Comparison of ENCODE assay signal across 16 cellular contexts in genomic region chr3:73746610-73747009, GRCh38.
DNase-seq lines count a peak whose midpoint lies in the region; ATAC-seq and TF ChIP-seq lines count a peak whose summit lies in the region.
"Had no signal": no experiment of that assay in that cellular context is flagged by ENCODE, and none has a peak within 500 bp of the region (broad histone marks: within the 10 kb centered on the region; RNA-seq: fewer than 3 reads in every experiment).

No MANE protein-coding gene starts in this region.

- H3K27me3 Mint-ChIP-seq in activated T-helper 2 cell treated with anti-CD3 and anti-CD28 coated beads, Interferon-gamma antibody, Interleukin-2, Interleukin-4, amounts not matched to agents 10 μg/mL and 5 μg/mL and 100 μg/mL, durations not matched to agents 14 hours and 24 hours and 36 hours (ENCODE audit: low read depth): no peaks in the 10 kb centered on the region
- H3K27me3 Mint-ChIP-seq: B cell; CD4-positive, alpha-beta memory T cell had no signal

- H2BK5ac ChIP-seq in IMR-90 (ENCODE audit: low read depth, low read length, poor library complexity, severe bottlenecking): no peak overlapping the region
- no peak overlapping the region for H2BK5ac ChIP-seq in mesenchymal stem cell (ENCODE audit: low read depth, low read length, poor library complexity, severe bottlenecking)

- TF ChIP-seq CTCF in IMR-90 (conservative IDR thresholded peaks at IDR 0.05; ENCODE audit: low read depth, low read length) (no peak), mammary epithelial cell (conservative IDR thresholded peaks at IDR 0.05 in 1 of 2, IDR thresholded peaks at IDR 0.05 in 1 of 2; ENCODE audit: extremely low read depth in 1 of 2, insufficient read depth in 1 of 2, low read depth in 1 of 2, low read length in 2 of 2) (no peak)

- peak overlapping the region in 1 of 2 experiments; percentile 10 for H2BK12ac ChIP-seq in mesenchymal stem cell (ENCODE audit: low read length in 2 of 2)

- no peaks in the 10 kb centered on the region for H4K20me1 ChIP-seq in IMR-90 (ENCODE audit: insufficient read depth, low read length)
- no peaks in the 10 kb centered on the region for H4K20me1 ChIP-seq in mammary epithelial cell (ENCODE audit: insufficient read depth, low read length)

- no peaks in the 10 kb centered on the region for H3K36me3 Mint-ChIP-seq in activated T-helper 2 cell treated with anti-CD3 and anti-CD28 coated beads, Interferon-gamma antibody, Interleukin-2, Interleukin-4, amounts not matched to agents 10 μg/mL and 5 μg/mL and 100 μg/mL, durations not matched to agents 14 hours and 24 hours and 36 hours (ENCODE audit: low read depth)
- H3K36me3 Mint-ChIP-seq: CD4-positive, alpha-beta memory T cell had no signal

- no peak overlapping the region for H3K27ac Mint-ChIP-seq in activated T-helper 2 cell treated with anti-CD3 and anti-CD28 coated beads, Interferon-gamma antibody, Interleukin-2, Interleukin-4, amounts not matched to agents 10 μg/mL and 5 μg/mL and 100 μg/mL, durations not matched to agents 14 hours and 24 hours and 36 hours
- H3K27ac Mint-ChIP-seq: B cell; CD4-positive, alpha-beta memory T cell had no signal

- in situ Hi-C loops in IMR-90 (cut with MboI; ENCODE audit: low sequenced_read_pairs) (no loop called here), mammary epithelial cell (cut with MboI; ENCODE audit: low sequenced_read_pairs in 2 of 2) (no loop called here)

- CTCF ChIA-PET in IMR-90 (lab: Yijun Ruan, JAX) (no interaction called here), mammary epithelial cell (lab: Charles Lee; ENCODE audit: low non-redundant PET) (interaction anchor here (0.6 kb wide), 1 partner anchor 151 kb away, joined by 3 read pairs; no protein-coding TSS in a partner anchor)

- peak overlapping the region; percentile 49 for H2BK20ac ChIP-seq in IMR-90 (ENCODE audit: low read depth, low read length)

- H2BK15ac ChIP-seq in IMR-90 (ENCODE audit: low read depth, low read length): no peak overlapping the region
- no peak overlapping the region for H2BK15ac ChIP-seq in mesenchymal stem cell (ENCODE audit: low read depth, poor library complexity, severe bottlenecking)

- intact Hi-C loops in IMR-90 (cut with micrococcal nuclease): no loop called here
- intact Hi-C loops in mammary epithelial cell (cut with micrococcal nuclease): no loop called here
- intact Hi-C loops in activated T-helper 2 cell treated with anti-CD3 and anti-CD28 coated beads, Interferon-gamma antibody, Interleukin-2, Interleukin-4, amounts not matched to agents 10 μg/mL and 5 μg/mL and 100 μg/mL, durations not matched to agents 14 hours and 24 hours and 36 hours (cut with micrococcal nuclease): no loop called here

- H2AK5ac ChIP-seq in IMR-90 (ENCODE audit: low read depth, low read length) (no peak overlapping the region), mesenchymal stem cell (ENCODE audit: low read length, severe bottlenecking) (no peak overlapping the region)

- H3K9me3 ChIP-seq in IMR-90 (ENCODE audit: control insufficient read depth, insufficient read depth, low read length) (no peaks in the 10 kb centered on the region), mammary epithelial cell (replicated peaks; ENCODE audit: insufficient read depth, low read length) (no peaks in the 10 kb centered on the region), mesenchymal stem cell (ENCODE audit: control insufficient read depth, low read length) (no peaks in the 10 kb centered on the region)

- no peak overlapping the region for H4K5ac ChIP-seq in IMR-90 (ENCODE audit: low read depth, low read length)

- no peaks in the 10 kb centered on the region for H3K79me2 ChIP-seq in mammary epithelial cell (ENCODE audit: insufficient read depth, low read length)

- no peak for TF ChIP-seq RAD21 in IMR-90 (IDR thresholded peaks at IDR 0.05; ENCODE audit: low read length)

- H3K4me3 Mint-ChIP-seq in activated T-helper 2 cell treated with anti-CD3 and anti-CD28 coated beads, Interferon-gamma antibody, Interleukin-2, Interleukin-4, amounts not matched to agents 10 μg/mL and 5 μg/mL and 100 μg/mL, durations not matched to agents 14 hours and 24 hours and 36 hours (ENCODE audit: low read depth): no peak overlapping the region
- H3K4me3 Mint-ChIP-seq: B cell; CD4-positive, alpha-beta memory T cell had no signal

- BruUV-seq in IMR-90 (replicated peaks; lab: Mats Ljungman, UMichigan) (no TSS peak), mammary epithelial cell (replicated peaks; lab: Mats Ljungman, UMichigan) (no TSS peak)

- H3K4me2 ChIP-seq in IMR-90 (ENCODE audit: low read depth, low read length): no peak overlapping the region
- peak overlapping the region; percentile 73 for H3K4me2 ChIP-seq in mammary epithelial cell (ENCODE audit: insufficient read depth, low read depth, low read length)
- no peak overlapping the region for H3K4me2 ChIP-seq in mesenchymal stem cell (ENCODE audit: low read length, poor library complexity, severe bottlenecking)

- H2BK120ac ChIP-seq in IMR-90 (ENCODE audit: low read depth, low read length) (no peak overlapping the region), mesenchymal stem cell (ENCODE audit: low read depth, low read length) (no peak overlapping the region)

- no peaks in the 10 kb centered on the region for H3K4me1 Mint-ChIP-seq in activated T-helper 2 cell treated with anti-CD3 and anti-CD28 coated beads, Interferon-gamma antibody, Interleukin-2, Interleukin-4, amounts not matched to agents 10 μg/mL and 5 μg/mL and 100 μg/mL, durations not matched to agents 14 hours and 24 hours and 36 hours (ENCODE audit: low read depth)
- H3K4me1 Mint-ChIP-seq: B cell; CD4-positive, alpha-beta memory T cell had no signal

- no peaks in the 10 kb centered on the region for H3K9me3 Mint-ChIP-seq in activated T-helper 2 cell treated with anti-CD3 and anti-CD28 coated beads, Interferon-gamma antibody, Interleukin-2, Interleukin-4, amounts not matched to agents 10 μg/mL and 5 μg/mL and 100 μg/mL, durations not matched to agents 14 hours and 24 hours and 36 hours

- H2AK9ac ChIP-seq in IMR-90 (replicated peaks; ENCODE audit: low read depth, low read length, poor library complexity): no peak overlapping the region

- peaks cover 2% of the 10 kb centered on the region; the same call in 1 of the 2 replicates for H3K9me1 ChIP-seq in IMR-90 (ENCODE audit: insufficient read depth, low read length)

- no peaks in the 10 kb centered on the region for H3K79me1 ChIP-seq in IMR-90 (ENCODE audit: low read depth in 1 of 2, low read length in 2 of 2)
- no peaks in the 10 kb centered on the region for H3K79me1 ChIP-seq in mesenchymal stem cell (replicated peaks; ENCODE audit: low read length, poor library complexity, severe bottlenecking)

- dilution Hi-C loops in IMR-90 (cut with HindIII; ENCODE audit: low sequenced_read_pairs, unreplicated experiment) (no loop called here), mammary epithelial cell (cut with HindIII; ENCODE audit: low sequenced_read_pairs) (no loop called here)

- H3K9ac ChIP-seq in IMR-90 (ENCODE audit: low read depth, low read length): no peak overlapping the region
- no peak overlapping the region for H3K9ac ChIP-seq in mammary epithelial cell (ENCODE audit: insufficient read depth, low read length)
- no peak overlapping the region for H3K9ac ChIP-seq in mesenchymal stem cell (ENCODE audit: low read length)
- H3K9ac ChIP-seq: GM23248 had no signal

- H4K8ac ChIP-seq in IMR-90 (ENCODE audit: low read depth in 2 of 2, low read length in 2 of 2) (no peak overlapping the region), mesenchymal stem cell (ENCODE audit: low read length) (peak overlapping the region; percentile 47)

- H3K4me3 ChIP-seq in IMR-90 (ENCODE audit: insufficient read depth, low read depth, low read length) (no peak overlapping the region), mammary epithelial cell (replicated peaks in 1 of 3; ENCODE audit: insufficient read depth in 1 of 3, low read depth in 2 of 3, low read length in 3 of 3) (no peak overlapping the region), mesenchymal stem cell (ENCODE audit: insufficient read depth in 1 of 2, low read depth in 1 of 2, low read length in 2 of 2) (no peak overlapping the region)
- H3K4me3 ChIP-seq: GM23248, SK-N-MC had no signal

- no peak for DNase-seq in IMR-90
- DNase-seq in NCI-H526 (lab: John Stamatoyannopoulos, UW): peak; percentile 84
- peak; percentile 78 for DNase-seq in mammary epithelial cell
- no peak for DNase-seq in mesenchymal stem cell
- DNase-seq in activated T-helper 2 cell treated with anti-CD3 and anti-CD28 coated beads, Interferon-gamma antibody, Interleukin-2, Interleukin-4, amounts not matched to agents 10 μg/mL and 5 μg/mL and 100 μg/mL, durations not matched to agents 14 hours and 24 hours and 36 hours (ENCODE audit: low spot score): no peak
- no peak for DNase-seq in medulla oblongata (ENCODE audit: extremely low spot score)
- DNase-seq in inferior parietal cortex (ENCODE audit: extremely low spot score): no peak
- DNase-seq: CD4-positive, alpha-beta memory T cell; DND-41; GDM1; GM23248; KG1; NCI-H524 treated with DMSO at 0.1 percent for 48 hours; PC-3 had no signal

- no peak overlapping the region for H3K56ac ChIP-seq in IMR-90 (ENCODE audit: extremely low read depth, insufficient read depth, low read length)

- H4K91ac ChIP-seq in IMR-90 (ENCODE audit: insufficient read depth, low read depth, low read length) (no peak overlapping the region), mesenchymal stem cell (ENCODE audit: low read length) (no peak overlapping the region)

- ATAC-seq in IMR-90 (ENCODE audit: low read depth): no peak
- ATAC-seq: PC-3 had no signal

- H3K18ac ChIP-seq in IMR-90 (ENCODE audit: low read depth, low read length): no peak overlapping the region
- H3K18ac ChIP-seq in mesenchymal stem cell (ENCODE audit: low read depth in 1 of 2, low read length in 2 of 2): no peak overlapping the region

- H3K36me3 ChIP-seq in IMR-90 (ENCODE audit: control insufficient read depth, insufficient read depth, low read length) (no peaks in the 10 kb centered on the region), mammary epithelial cell (ENCODE audit: insufficient read depth, low read length) (no peaks in the 10 kb centered on the region), mesenchymal stem cell (ENCODE audit: control insufficient read depth in 1 of 2, insufficient read depth in 2 of 2, low read depth in 1 of 2, low read length in 2 of 2) (no peaks in the 10 kb centered on the region)

- H3K27ac ChIP-seq in IMR-90 (ENCODE audit: insufficient read depth, low read length): no peak overlapping the region
- no peak overlapping the region for H3K27ac ChIP-seq in mammary epithelial cell (ENCODE audit: insufficient read depth, low read depth, low read length)
- no peak overlapping the region for H3K27ac ChIP-seq in mesenchymal stem cell (ENCODE audit: low read length, poor library complexity, severe bottlenecking)
- H3K27ac ChIP-seq: GM23248, SK-N-MC had no signal

- 85% methylated on average over 2 of the region's 9 CpGs; no CpG with 5 or more reads in 1 of the 2 experiments for WGBS in IMR-90 (ENCODE audit: extremely low coverage in 2 of 2, insufficient read length in 1 of 2), 2 experiments
- 0% methylated on average over 9 of the region's 9 CpGs for WGBS in mammary epithelial cell (ENCODE audit: low coverage, missing lambda C conversion rate)
- 89% methylated on average over 9 of the region's 9 CpGs for WGBS in mesenchymal stem cell

- H3K4me1 ChIP-seq in IMR-90 (ENCODE audit: control insufficient read depth, insufficient read depth, low read length) (no peaks in the 10 kb centered on the region), mammary epithelial cell (ENCODE audit: insufficient read depth, low read length) (peaks cover 10% of the 10 kb centered on the region), mesenchymal stem cell (ENCODE audit: control insufficient read depth, insufficient read depth, low read depth, low read length) (peaks cover 1% of the 10 kb centered on the region)

- H3K14ac ChIP-seq in IMR-90 (replicated peaks; ENCODE audit: low read depth, low read length): no peak overlapping the region
- no peak overlapping the region for H3K14ac ChIP-seq in mesenchymal stem cell (ENCODE audit: low read length in 2 of 2)

- TF ChIP-seq POLR2A in IMR-90 (IDR thresholded peaks at IDR 0.05; ENCODE audit: low read depth, low read length): no peak

- POLR2A ChIA-PET in IMR-90 (lab: Charles Lee; ENCODE audit: unreplicated experiment): no interaction called here

- H3K4ac ChIP-seq in IMR-90 (ENCODE audit: low read depth, low read length) (no peak overlapping the region; the same call in 1 of the 2 replicates), mesenchymal stem cell (ENCODE audit: low read depth in 1 of 2, low read length in 2 of 2) (no peak overlapping the region)

- H3K23ac ChIP-seq in IMR-90 (ENCODE audit: low read depth, low read length) (no peak overlapping the region), mesenchymal stem cell (ENCODE audit: low read length in 2 of 2) (no peak overlapping the region)

- H2AFZ ChIP-seq in IMR-90 (replicated peaks; ENCODE audit: low read length, poor library complexity) (peak overlapping the region; percentile 67), mammary epithelial cell (ENCODE audit: low read depth, low read length) (peak overlapping the region; percentile 62), mesenchymal stem cell (ENCODE audit: low read depth, low read length) (no peak overlapping the region)
- H2AFZ ChIP-seq: GM23248 had no signal

- H3K27me3 ChIP-seq in IMR-90 (ENCODE audit: control insufficient read depth, insufficient read depth, low read length): no peaks in the 10 kb centered on the region
- H3K27me3 ChIP-seq in mammary epithelial cell (ENCODE audit: insufficient read depth, low read length): no peaks in the 10 kb centered on the region
- no peaks in the 10 kb centered on the region for H3K27me3 ChIP-seq in mesenchymal stem cell (ENCODE audit: control insufficient read depth in 1 of 2, insufficient read depth in 1 of 2, low read length in 2 of 2)

Comparison
In these comparisons a context has a peak if more than half of its experiments do, and no peak if none do; other contexts are left out.
1. DNase-seq: peak in NCI-H526 (2 of 2) and mammary epithelial cell (single experiment); none in IMR-90 (single experiment), mesenchymal stem cell (single experiment), activated T-helper 2 cell treated with anti-CD3 and anti-CD28 coated beads, Interferon-gamma antibody, Interleukin-2, Interleukin-4, amounts not matched to agents 10 μg/mL and 5 μg/mL and 100 μg/mL, durations not matched to agents 14 hours and 24 hours and 36 hours (single experiment), medulla oblongata (single experiment) and inferior parietal cortex (single experiment).